Comparison of ENCODE assay signal across 22 cellular contexts in the genomic region with DNA sequence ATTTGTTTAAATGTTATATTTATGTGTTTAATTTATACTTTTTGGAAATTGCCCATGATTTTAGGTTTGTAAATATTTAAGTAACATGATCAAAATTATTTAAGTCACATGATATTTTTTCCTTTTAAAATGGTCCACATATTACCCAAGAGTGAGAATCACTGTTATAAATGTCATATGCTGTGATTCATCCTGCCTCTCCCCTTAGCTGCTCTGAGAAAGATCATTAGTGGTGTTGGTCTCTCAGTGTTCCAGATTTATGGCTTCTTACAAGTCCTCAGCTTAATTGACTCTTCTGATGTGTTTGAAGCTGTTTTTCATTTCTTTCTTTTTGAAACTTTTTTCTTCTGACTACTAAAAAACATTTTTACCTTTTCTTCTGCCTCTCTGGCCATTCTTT.
"Had no signal": no experiment of that assay in that cellular context is flagged by ENCODE, and none has a peak within 500 bp of the region (broad histone marks: within the 10 kb centered on the region; RNA-seq: fewer than 3 reads in every experiment).

No MANE protein-coding gene starts in this region.

- H3K4me3 ChIP-seq: K562, MG63 had no signal

- H3K4me3 Mint-ChIP-seq: IgD-negative memory B cell, T-cell had no signal

- H3K27me3 ChIP-seq: MG63 had no signal

- H3K27ac ChIP-seq: HL-60, KMS-11 had no signal

- H3K27ac Mint-ChIP-seq: IgD-negative memory B cell, T-cell had no signal

- H3K9me3 ChIP-seq: MG63, SK-N-SH had no signal

- ATAC-seq: K562, T-cell had no signal

- H3K27me3 Mint-ChIP-seq: IgD-negative memory B cell had no signal

- FAIRE-seq: HTR-8/SVneo, K562, RCC 7860 had no signal

- DNase-seq: Kasumi-1, MG63, NCI-H1092, NCI-H1105 treated with DMSO at 0.1 percent for 48 hours, NCI-H1417 treated with DMSO at 0.1 percent for 48 hours, NCI-H146, NCI-H1930, NCI-H2227 treated with DMSO at 0.1 percent for 48 hours, NCI-H510A, NCI-H524 treated with DMSO at 0.1 percent for 48 hours, NCI-H82, RPMI8226, SHP77, SK-N-SH, SW 1271, T-cell had no signal

- H3K36me3 Mint-ChIP-seq: IgD-negative memory B cell, T-cell had no signal

- H3K4me1 Mint-ChIP-seq: IgD-negative memory B cell, T-cell had no signal

- H3K36me3 ChIP-seq: MG63 had no signal
